In the genomic region with DNA sequence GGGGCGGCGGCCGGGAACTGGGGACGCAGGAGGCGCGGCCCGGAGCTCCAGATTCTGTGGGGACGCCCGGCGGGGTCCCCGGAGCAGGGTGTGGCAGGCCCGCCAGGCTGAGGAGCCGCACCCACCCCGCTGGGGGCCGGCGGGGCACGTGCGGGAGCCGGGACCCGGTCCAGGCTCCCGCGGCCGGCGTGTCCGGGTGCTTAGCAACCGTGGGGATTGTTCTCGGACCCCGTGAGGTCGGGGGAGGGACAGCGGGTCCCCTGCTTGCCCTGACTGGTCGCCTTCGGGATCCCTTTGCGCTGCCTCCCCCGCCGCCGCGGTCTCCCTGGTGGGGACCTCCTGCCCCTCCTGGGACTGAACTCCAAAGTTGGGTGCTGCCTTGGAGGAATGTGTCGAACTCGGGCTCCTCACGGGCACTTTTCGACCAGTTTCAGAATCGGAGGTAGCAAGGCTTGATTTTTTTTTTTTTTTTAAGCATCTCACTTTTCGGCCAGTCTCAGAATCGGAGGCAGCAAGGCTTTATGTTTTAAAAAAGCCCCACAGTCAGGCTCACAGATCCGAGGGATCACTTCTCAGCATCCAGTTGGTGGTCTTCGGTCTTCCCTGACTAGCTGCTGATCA, we compare ENCODE assay signal across 1 cellular context.
A peak's percentile ranks its signal among the peaks of the same experiment; 100 is the strongest.
TF ChIP-seq lines count a peak whose summit lies in the region.

No MANE protein-coding gene starts in this region.

TF ChIP-seq in K562, 482 proteins besides CTCF, POLR2A, EP300 and RAD21 (continues in another document):
- TF ChIP-seq, protein P1, sequence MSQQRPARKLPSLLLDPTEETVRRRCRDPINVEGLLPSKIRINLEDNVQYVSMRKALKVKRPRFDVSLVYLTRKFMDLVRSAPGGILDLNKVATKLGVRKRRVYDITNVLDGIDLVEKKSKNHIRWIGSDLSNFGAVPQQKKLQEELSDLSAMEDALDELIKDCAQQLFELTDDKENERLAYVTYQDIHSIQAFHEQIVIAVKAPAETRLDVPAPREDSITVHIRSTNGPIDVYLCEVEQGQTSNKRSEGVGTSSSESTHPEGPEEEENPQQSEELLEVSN (IDR thresholded peaks at IDR 0.05; ENCODE audit: borderline replicate concordance in 1 of 2, extremely low read depth in 1 of 2, insufficient read depth in 1 of 2, insufficient read length in 1 of 2, low read depth in 1 of 2, low read length in 1 of 2, poor library complexity in 1 of 2, severe bottlenecking in 1 of 2), result peak in 1 of 2 experiments; percentile 31
- 0 out of 2 replicates have a peak, but pooled peaks have one; percentile 21 for TF ChIP-seq NFIC (IDR thresholded peaks at IDR 0.05)
- TF ChIP-seq, protein P2, sequence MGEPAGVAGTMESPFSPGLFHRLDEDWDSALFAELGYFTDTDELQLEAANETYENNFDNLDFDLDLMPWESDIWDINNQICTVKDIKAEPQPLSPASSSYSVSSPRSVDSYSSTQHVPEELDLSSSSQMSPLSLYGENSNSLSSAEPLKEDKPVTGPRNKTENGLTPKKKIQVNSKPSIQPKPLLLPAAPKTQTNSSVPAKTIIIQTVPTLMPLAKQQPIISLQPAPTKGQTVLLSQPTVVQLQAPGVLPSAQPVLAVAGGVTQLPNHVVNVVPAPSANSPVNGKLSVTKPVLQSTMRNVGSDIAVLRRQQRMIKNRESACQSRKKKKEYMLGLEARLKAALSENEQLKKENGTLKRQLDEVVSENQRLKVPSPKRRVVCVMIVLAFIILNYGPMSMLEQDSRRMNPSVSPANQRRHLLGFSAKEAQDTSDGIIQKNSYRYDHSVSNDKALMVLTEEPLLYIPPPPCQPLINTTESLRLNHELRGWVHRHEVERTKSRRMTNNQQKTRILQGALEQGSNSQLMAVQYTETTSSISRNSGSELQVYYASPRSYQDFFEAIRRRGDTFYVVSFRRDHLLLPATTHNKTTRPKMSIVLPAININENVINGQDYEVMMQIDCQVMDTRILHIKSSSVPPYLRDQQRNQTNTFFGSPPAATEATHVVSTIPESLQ (CRISPR knock-in tag; IDR thresholded peaks at IDR 0.05), result 0 out of 2 replicates have a peak, but pooled peaks have one; percentile 33
- peak; percentile 48 for TF ChIP-seq FIP1L1 (IDR thresholded peaks at IDR 0.05; ENCODE audit: low read depth, low read length, poor library complexity, severe bottlenecking)
- TF ChIP-seq, protein P3, sequence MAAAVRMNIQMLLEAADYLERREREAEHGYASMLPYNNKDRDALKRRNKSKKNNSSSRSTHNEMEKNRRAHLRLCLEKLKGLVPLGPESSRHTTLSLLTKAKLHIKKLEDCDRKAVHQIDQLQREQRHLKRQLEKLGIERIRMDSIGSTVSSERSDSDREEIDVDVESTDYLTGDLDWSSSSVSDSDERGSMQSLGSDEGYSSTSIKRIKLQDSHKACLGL (CRISPR knock-in tag; IDR thresholded peaks at IDR 0.05; ENCODE audit: borderline replicate concordance, poor library complexity, severe bottlenecking), result peak; percentile 42
- 0 out of 2 replicates have a peak, but pooled peaks have one; percentile 26 for TF ChIP-seq SMARCA4 (IDR thresholded peaks at IDR 0.05)
- no peak for TF ChIP-seq FOXM1 (IDR thresholded peaks at IDR 0.05; ENCODE audit: low read depth)
- peak; percentile 59; the same call in 1 of the 2 replicates for TF ChIP-seq FOXM1 (CRISPR knock-in tag; IDR thresholded peaks at IDR 0.05; ENCODE audit: low read depth)
- TF ChIP-seq, protein P4, sequence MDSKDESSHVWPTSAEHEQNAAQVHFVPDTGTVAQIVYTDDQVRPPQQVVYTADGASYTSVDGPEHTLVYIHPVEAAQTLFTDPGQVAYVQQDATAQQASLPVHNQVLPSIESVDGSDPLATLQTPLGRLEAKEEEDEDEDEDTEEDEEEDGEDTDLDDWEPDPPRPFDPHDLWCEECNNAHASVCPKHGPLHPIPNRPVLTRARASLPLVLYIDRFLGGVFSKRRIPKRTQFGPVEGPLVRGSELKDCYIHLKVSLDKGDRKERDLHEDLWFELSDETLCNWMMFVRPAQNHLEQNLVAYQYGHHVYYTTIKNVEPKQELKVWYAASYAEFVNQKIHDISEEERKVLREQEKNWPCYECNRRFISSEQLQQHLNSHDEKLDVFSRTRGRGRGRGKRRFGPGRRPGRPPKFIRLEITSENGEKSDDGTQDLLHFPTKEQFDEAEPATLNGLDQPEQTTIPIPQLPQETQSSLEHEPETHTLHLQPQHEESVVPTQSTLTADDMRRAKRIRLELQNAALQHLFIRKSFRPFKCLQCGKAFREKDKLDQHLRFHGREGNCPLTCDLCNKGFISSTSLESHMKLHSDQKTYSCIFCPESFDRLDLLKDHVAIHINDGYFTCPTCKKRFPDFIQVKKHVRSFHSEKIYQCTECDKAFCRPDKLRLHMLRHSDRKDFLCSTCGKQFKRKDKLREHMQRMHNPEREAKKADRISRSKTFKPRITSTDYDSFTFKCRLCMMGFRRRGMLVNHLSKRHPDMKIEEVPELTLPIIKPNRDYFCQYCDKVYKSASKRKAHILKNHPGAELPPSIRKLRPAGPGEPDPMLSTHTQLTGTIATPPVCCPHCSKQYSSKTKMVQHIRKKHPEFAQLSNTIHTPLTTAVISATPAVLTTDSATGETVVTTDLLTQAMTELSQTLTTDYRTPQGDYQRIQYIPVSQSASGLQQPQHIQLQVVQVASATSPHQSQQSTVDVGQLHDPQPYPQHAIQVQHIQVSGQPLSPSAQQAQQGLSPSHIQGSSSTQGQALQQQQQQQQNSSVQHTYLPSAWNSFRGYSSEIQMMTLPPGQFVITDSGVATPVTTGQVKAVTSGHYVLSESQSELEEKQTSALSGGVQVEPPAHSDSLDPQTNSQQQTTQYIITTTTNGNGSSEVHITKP (IDR thresholded peaks at IDR 0.05; ENCODE audit: partially characterized antibody), result peak; percentile 80
- TF ChIP-seq ETV5 (CRISPR knock-in tag; IDR thresholded peaks at IDR 0.05; ENCODE audit: low read depth), result 0 out of 2 replicates have a peak, but pooled peaks have one; percentile 29
- no peak for TF ChIP-seq ZNF239 (CRISPR knock-in tag; IDR thresholded peaks at IDR 0.05)
- TF ChIP-seq, protein P5, sequence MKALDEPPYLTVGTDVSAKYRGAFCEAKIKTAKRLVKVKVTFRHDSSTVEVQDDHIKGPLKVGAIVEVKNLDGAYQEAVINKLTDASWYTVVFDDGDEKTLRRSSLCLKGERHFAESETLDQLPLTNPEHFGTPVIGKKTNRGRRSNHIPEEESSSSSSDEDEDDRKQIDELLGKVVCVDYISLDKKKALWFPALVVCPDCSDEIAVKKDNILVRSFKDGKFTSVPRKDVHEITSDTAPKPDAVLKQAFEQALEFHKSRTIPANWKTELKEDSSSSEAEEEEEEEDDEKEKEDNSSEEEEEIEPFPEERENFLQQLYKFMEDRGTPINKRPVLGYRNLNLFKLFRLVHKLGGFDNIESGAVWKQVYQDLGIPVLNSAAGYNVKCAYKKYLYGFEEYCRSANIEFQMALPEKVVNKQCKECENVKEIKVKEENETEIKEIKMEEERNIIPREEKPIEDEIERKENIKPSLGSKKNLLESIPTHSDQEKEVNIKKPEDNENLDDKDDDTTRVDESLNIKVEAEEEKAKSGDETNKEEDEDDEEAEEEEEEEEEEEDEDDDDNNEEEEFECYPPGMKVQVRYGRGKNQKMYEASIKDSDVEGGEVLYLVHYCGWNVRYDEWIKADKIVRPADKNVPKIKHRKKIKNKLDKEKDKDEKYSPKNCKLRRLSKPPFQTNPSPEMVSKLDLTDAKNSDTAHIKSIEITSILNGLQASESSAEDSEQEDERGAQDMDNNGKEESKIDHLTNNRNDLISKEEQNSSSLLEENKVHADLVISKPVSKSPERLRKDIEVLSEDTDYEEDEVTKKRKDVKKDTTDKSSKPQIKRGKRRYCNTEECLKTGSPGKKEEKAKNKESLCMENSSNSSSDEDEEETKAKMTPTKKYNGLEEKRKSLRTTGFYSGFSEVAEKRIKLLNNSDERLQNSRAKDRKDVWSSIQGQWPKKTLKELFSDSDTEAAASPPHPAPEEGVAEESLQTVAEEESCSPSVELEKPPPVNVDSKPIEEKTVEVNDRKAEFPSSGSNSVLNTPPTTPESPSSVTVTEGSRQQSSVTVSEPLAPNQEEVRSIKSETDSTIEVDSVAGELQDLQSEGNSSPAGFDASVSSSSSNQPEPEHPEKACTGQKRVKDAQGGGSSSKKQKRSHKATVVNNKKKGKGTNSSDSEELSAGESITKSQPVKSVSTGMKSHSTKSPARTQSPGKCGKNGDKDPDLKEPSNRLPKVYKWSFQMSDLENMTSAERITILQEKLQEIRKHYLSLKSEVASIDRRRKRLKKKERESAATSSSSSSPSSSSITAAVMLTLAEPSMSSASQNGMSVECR (CRISPR knock-in tag; IDR thresholded peaks at IDR 0.05), result peak; percentile 76
- peak; percentile 80; the same call in 1 of the 2 replicates for TF ChIP-seq NR1H2 (CRISPR knock-in tag; IDR thresholded peaks at IDR 0.05)
- TF ChIP-seq, protein P6, sequence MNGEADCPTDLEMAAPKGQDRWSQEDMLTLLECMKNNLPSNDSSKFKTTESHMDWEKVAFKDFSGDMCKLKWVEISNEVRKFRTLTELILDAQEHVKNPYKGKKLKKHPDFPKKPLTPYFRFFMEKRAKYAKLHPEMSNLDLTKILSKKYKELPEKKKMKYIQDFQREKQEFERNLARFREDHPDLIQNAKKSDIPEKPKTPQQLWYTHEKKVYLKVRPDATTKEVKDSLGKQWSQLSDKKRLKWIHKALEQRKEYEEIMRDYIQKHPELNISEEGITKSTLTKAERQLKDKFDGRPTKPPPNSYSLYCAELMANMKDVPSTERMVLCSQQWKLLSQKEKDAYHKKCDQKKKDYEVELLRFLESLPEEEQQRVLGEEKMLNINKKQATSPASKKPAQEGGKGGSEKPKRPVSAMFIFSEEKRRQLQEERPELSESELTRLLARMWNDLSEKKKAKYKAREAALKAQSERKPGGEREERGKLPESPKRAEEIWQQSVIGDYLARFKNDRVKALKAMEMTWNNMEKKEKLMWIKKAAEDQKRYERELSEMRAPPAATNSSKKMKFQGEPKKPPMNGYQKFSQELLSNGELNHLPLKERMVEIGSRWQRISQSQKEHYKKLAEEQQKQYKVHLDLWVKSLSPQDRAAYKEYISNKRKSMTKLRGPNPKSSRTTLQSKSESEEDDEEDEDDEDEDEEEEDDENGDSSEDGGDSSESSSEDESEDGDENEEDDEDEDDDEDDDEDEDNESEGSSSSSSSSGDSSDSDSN (IDR thresholded peaks at IDR 0.05; ENCODE audit: borderline replicate concordance in 1 of 2, low read depth in 2 of 2, low read length in 2 of 2), result peak in 1 of 2 experiments; percentile 12; a peak in 1 of 4 replicates
- TF ChIP-seq, protein P7, sequence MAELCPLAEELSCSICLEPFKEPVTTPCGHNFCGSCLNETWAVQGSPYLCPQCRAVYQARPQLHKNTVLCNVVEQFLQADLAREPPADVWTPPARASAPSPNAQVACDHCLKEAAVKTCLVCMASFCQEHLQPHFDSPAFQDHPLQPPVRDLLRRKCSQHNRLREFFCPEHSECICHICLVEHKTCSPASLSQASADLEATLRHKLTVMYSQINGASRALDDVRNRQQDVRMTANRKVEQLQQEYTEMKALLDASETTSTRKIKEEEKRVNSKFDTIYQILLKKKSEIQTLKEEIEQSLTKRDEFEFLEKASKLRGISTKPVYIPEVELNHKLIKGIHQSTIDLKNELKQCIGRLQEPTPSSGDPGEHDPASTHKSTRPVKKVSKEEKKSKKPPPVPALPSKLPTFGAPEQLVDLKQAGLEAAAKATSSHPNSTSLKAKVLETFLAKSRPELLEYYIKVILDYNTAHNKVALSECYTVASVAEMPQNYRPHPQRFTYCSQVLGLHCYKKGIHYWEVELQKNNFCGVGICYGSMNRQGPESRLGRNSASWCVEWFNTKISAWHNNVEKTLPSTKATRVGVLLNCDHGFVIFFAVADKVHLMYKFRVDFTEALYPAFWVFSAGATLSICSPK (IDR thresholded peaks at IDR 0.05; ENCODE audit: borderline replicate concordance), result no peak
- 0 out of 2 replicates have a peak, but pooled peaks have one; percentile 52 for TF ChIP-seq TGIF2 (CRISPR knock-in tag; IDR thresholded peaks at IDR 0.05)
- TF ChIP-seq, protein P8, sequence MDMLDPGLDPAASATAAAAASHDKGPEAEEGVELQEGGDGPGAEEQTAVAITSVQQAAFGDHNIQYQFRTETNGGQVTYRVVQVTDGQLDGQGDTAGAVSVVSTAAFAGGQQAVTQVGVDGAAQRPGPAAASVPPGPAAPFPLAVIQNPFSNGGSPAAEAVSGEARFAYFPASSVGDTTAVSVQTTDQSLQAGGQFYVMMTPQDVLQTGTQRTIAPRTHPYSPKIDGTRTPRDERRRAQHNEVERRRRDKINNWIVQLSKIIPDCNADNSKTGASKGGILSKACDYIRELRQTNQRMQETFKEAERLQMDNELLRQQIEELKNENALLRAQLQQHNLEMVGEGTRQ (CRISPR knock-in tag; IDR thresholded peaks at IDR 0.05), result peak; percentile 17; the same call in 1 of the 2 replicates
- peak; percentile 71 for TF ChIP-seq RBFOX2 (IDR thresholded peaks at IDR 0.05; ENCODE audit: low read depth, low read length)
- TF ChIP-seq RB1 (IDR thresholded peaks at IDR 0.05; ENCODE audit: low read depth), result 0 out of 2 replicates have a peak, but pooled peaks have one; percentile 30
- TF ChIP-seq ZNF384 (IDR thresholded peaks at IDR 0.05; ENCODE audit: low read depth, low read length), result peak; percentile 65; the same call in 1 of the 2 replicates
- peak; percentile 6 for TF ChIP-seq HMGN3 (IDR thresholded peaks at IDR 0.05; ENCODE audit: borderline replicate concordance, extremely low read depth, insufficient read length, low read depth, low read length)
- TF ChIP-seq, protein P9, sequence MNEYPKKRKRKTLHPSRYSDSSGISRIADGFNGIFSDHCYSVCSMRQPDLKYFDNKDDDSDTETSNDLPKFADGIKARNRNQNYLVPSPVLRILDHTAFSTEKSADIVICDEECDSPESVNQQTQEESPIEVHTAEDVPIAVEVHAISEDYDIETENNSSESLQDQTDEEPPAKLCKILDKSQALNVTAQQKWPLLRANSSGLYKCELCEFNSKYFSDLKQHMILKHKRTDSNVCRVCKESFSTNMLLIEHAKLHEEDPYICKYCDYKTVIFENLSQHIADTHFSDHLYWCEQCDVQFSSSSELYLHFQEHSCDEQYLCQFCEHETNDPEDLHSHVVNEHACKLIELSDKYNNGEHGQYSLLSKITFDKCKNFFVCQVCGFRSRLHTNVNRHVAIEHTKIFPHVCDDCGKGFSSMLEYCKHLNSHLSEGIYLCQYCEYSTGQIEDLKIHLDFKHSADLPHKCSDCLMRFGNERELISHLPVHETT (CRISPR knock-in tag; conservative IDR thresholded peaks at IDR 0.05 in 1 of 2, IDR thresholded peaks at IDR 0.05 in 1 of 2), result no peak; a peak in 1 of 4 replicates
- TF ChIP-seq NONO (IDR thresholded peaks at IDR 0.05; ENCODE audit: low read depth in 2 of 2, low read length in 1 of 2), result peak; percentile 3 to 54; a peak in 2 of 4 replicates
- TF ChIP-seq, protein P10, sequence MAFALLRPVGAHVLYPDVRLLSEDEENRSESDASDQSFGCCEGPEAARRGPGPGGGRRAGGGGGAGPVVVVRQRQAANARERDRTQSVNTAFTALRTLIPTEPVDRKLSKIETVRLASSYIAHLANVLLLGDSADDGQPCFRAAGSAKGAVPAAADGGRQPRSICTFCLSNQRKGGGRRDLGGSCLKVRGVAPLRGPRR (CRISPR knock-in tag; IDR thresholded peaks at IDR 0.05), result no peak
- TF ChIP-seq C11orf30 (IDR thresholded peaks at IDR 0.05; ENCODE audit: low read depth), result no peak
- TF ChIP-seq, protein P11, sequence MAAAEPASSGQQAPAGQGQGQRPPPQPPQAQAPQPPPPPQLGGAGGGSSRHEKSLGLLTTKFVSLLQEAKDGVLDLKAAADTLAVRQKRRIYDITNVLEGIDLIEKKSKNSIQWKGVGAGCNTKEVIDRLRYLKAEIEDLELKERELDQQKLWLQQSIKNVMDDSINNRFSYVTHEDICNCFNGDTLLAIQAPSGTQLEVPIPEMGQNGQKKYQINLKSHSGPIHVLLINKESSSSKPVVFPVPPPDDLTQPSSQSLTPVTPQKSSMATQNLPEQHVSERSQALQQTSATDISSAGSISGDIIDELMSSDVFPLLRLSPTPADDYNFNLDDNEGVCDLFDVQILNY (CRISPR knock-in tag; IDR thresholded peaks at IDR 0.05), result no peak
- TF ChIP-seq FOSL1 (tag; conservative IDR thresholded peaks at IDR 0.05), result 0 out of 2 replicates have a peak, but pooled peaks have one; percentile 13
- no peak for TF ChIP-seq ZNF696 (CRISPR knock-in tag; conservative IDR thresholded peaks at IDR 0.05)
- TF ChIP-seq CTBP1 (IDR thresholded peaks at IDR 0.05; ENCODE audit: borderline replicate concordance), result 0 out of 2 replicates have a peak, but pooled peaks have one; percentile 4
- TF ChIP-seq RBBP5 (IDR thresholded peaks at IDR 0.05; ENCODE audit: borderline replicate concordance, insufficient read depth, low read length, poor library complexity, severe bottlenecking), result peak; percentile 66
- peak; percentile 63 for TF ChIP-seq RFX1 (IDR thresholded peaks at IDR 0.05)
